18 cellular contexts compared by ENCODE assay signal in genomic region chr21:41465176-41465781, GRCh38. TPM values are rescaled to one million over a fixed set of nuclear protein-coding genes. Genes with fewer than 3 reads are reported as not detected.
"Had no signal": no experiment of that assay in that cellular context is flagged by ENCODE, and none has a peak within 500 bp of the region (broad histone marks: within the 10 kb centered on the region; RNA-seq: fewer than 3 reads in every experiment).

No MANE protein-coding gene starts in this region.

- ATAC-seq: activated CD8-positive, alpha-beta T cell treated with anti-CD3 and anti-CD28 coated beads, Interleukin-2, amount 10 ng/mL, durations not matched to agents 7 days and 5 days; left lung; naive thymus-derived CD4-positive, alpha-beta T cell had no signal

- DNase-seq: activated CD4-positive, alpha-beta T cell treated with anti-CD3 and anti-CD28 coated beads for 1 hour; activated CD4-positive, alpha-beta T cell treated with anti-CD3 and anti-CD28 coated beads, Interleukin-2, amount 50 U/mL, for 1 hour; activated CD8-positive, alpha-beta T cell treated with anti-CD3 and anti-CD28 coated beads, Interleukin-2, amount 10 ng/mL, durations not matched to agents 7 days and 5 days; brain microvascular endothelial cell; central memory CD4-positive, alpha-beta T cell; effector memory CD4-positive, alpha-beta T cell; immature natural killer cell; kidney glomerular epithelial cell; left lung; naive thymus-derived CD4-positive, alpha-beta T cell; retina; stimulated activated CD4-positive, alpha-beta T cell treated with anti-CD3 and anti-CD28 coated beads, Interleukin-2, amount 100 ng/mL, for 48 hours; stimulated activated CD8-positive, alpha-beta memory T cell treated with anti-CD3 and anti-CD28 coated beads, Interleukin-4, amount 100 ng/mL, for 48 hours; stimulated activated naive CD4-positive, alpha-beta T cell treated with Interleukin-2 at 50 U/mL for 16 hours had no signal

RNA-seq across cellular contexts. Expression of gene TMPRSS2, which starts 42.7 kb away (rescaled TPM):
- total RNA-seq: activated CD8-positive, alpha-beta T cell treated with anti-CD3 and anti-CD28 coated beads, Interleukin-2, amount 10 ng/mL, durations not matched to agents 7 days and 5 days; activated T-helper 1 cell treated with anti-CD3 and anti-CD28 coated beads, Interleukin-12 subunit alpha, Interleukin-12 subunit beta, Interleukin-2, Interleukin-4 antibody, amounts not matched to agents 30 ng/mL and 10 ng/mL and 1 ng/mL, durations not matched to agents 14 hours and 24 hours and 36 hours; ascending aorta; dermis microvascular lymphatic vessel endothelial cell; naive thymus-derived CD4-positive, alpha-beta T cell; osteoblast had no signal
